In genomic region chr2:54207666-54208195, GRCh38 we compare ENCODE assay signal across 1 cellular context.
TF ChIP-seq lines count a peak whose summit lies in the region.

No MANE protein-coding gene starts in this region.

TF ChIP-seq in HepG2, 621 proteins besides CTCF, POLR2A, EP300 and RAD21 (continued from another document and continues in another):
- TF ChIP-seq ZSCAN31 (CRISPR knock-in tag; IDR thresholded peaks at IDR 0.05; ENCODE audit: low read depth), result no peak
- no peak for TF ChIP-seq ZFP62 (CRISPR knock-in tag; IDR thresholded peaks at IDR 0.05)
- TF ChIP-seq AHDC1 (CRISPR knock-in tag; IDR thresholded peaks at IDR 0.05; ENCODE audit: borderline replicate concordance), result peak; percentile 90; the same call in 1 of the 2 replicates
- no peak for TF ChIP-seq FOXO4 (CRISPR knock-in tag; conservative IDR thresholded peaks at IDR 0.05)
- TF ChIP-seq ZUFSP (CRISPR knock-in tag; IDR thresholded peaks at IDR 0.05; ENCODE audit: borderline replicate concordance), result no peak
- TF ChIP-seq AGO2 (optimal IDR thresholded peaks at IDR 0.05; ENCODE audit: low read depth, low read length), result no peak
- TF ChIP-seq SRSF9 (IDR thresholded peaks at IDR 0.05; ENCODE audit: borderline replicate concordance, insufficient read depth, low read depth, low read length, poor library complexity, severe bottlenecking), result no peak
- TF ChIP-seq PRMT3 (CRISPR knock-in tag; IDR thresholded peaks at IDR 0.05; ENCODE audit: borderline replicate concordance, low read depth), result 0 out of 2 replicates have a peak, but pooled peaks have one; percentile 25
- TF ChIP-seq ZNF350 (CRISPR knock-in tag; IDR thresholded peaks at IDR 0.05; ENCODE audit: borderline replicate concordance, low read depth), result no peak
- TF ChIP-seq ADNP (CRISPR knock-in tag; IDR thresholded peaks at IDR 0.05), result no peak
- TF ChIP-seq ZSCAN22 (CRISPR knock-in tag; IDR thresholded peaks at IDR 0.05), result no peak
- no peak for TF ChIP-seq ZBTB44 (CRISPR knock-in tag; IDR thresholded peaks at IDR 0.05)
- no peak for TF ChIP-seq ZNF138 (CRISPR knock-in tag; IDR thresholded peaks at IDR 0.05; ENCODE audit: low read depth)
- 0 out of 2 replicates have a peak, but pooled peaks have one; percentile 46 for TF ChIP-seq ZNF629 (CRISPR knock-in tag; conservative IDR thresholded peaks at IDR 0.05)
- TF ChIP-seq ZNF644 (CRISPR knock-in tag; IDR thresholded peaks at IDR 0.05; ENCODE audit: low read depth), result peak; percentile 81
- no peak for TF ChIP-seq ZNF556 (CRISPR knock-in tag; IDR thresholded peaks at IDR 0.05; ENCODE audit: borderline replicate concordance)
- no peak for TF ChIP-seq GLMP (CRISPR knock-in tag; IDR thresholded peaks at IDR 0.05; ENCODE audit: borderline replicate concordance)
- no peak for TF ChIP-seq JDP2 (CRISPR knock-in tag; IDR thresholded peaks at IDR 0.05; ENCODE audit: borderline replicate concordance)
- no peak for TF ChIP-seq ZNF770 (CRISPR knock-in tag; IDR thresholded peaks at IDR 0.05)
- no peak for TF ChIP-seq THAP9 (CRISPR knock-in tag; IDR thresholded peaks at IDR 0.05; ENCODE audit: borderline replicate concordance)
- no peak for TF ChIP-seq CBX5 (CRISPR knock-in tag; IDR thresholded peaks at IDR 0.05; ENCODE audit: borderline replicate concordance)
- no peak for TF ChIP-seq ZFP41 (CRISPR knock-in tag; IDR thresholded peaks at IDR 0.05; ENCODE audit: borderline replicate concordance)
- 0 out of 2 replicates have a peak, but pooled peaks have one; percentile 46 for TF ChIP-seq ATF3 (CRISPR knock-in tag; IDR thresholded peaks at IDR 0.05)
- TF ChIP-seq TFAP4 (IDR thresholded peaks at IDR 0.05; ENCODE audit: borderline replicate concordance, low read depth), result no peak; the same call in 1 of the 2 replicates
- TF ChIP-seq MZF1 (CRISPR knock-in tag; IDR thresholded peaks at IDR 0.05; ENCODE audit: borderline replicate concordance), result no peak
- TF ChIP-seq SRSF1 (optimal IDR thresholded peaks at IDR 0.05; ENCODE audit: low read depth, low read length), result no peak
- no peak for TF ChIP-seq SIN3A (IDR thresholded peaks at IDR 0.05; ENCODE audit: borderline replicate concordance, low read depth, low read length)
- TF ChIP-seq ARNT (IDR thresholded peaks at IDR 0.05), result no peak
- TF ChIP-seq TAF1 (CRISPR knock-in tag; IDR thresholded peaks at IDR 0.05), result no peak
- no peak for TF ChIP-seq ZNF10 (CRISPR knock-in tag; IDR thresholded peaks at IDR 0.05; ENCODE audit: borderline replicate concordance, low read depth)
- TF ChIP-seq ZNF18 (CRISPR knock-in tag; IDR thresholded peaks at IDR 0.05; ENCODE audit: insufficient replicate concordance), result no peak
- peak; percentile 93 for TF ChIP-seq TARDBP (CRISPR knock-in tag; IDR thresholded peaks at IDR 0.05)
